8 cellular contexts compared by ENCODE assay signal in genomic region chr2:112137516-112138142, GRCh38.
DNase-seq lines count a peak whose midpoint lies in the region; ATAC-seq and TF ChIP-seq lines count a peak whose summit lies in the region.

No MANE protein-coding gene starts in this region.

- H3K9ac ChIP-seq in adipocyte (ENCODE audit: low read length), result peak overlapping the region; percentile 9

- peaks cover 41% of the 10 kb centered on the region for H3K27me3 Mint-ChIP-seq in stimulated activated naive CD8-positive, alpha-beta T cell treated with anti-CD3 and anti-CD28 coated beads, Interleukin-15, amount 100 ng/mL, for 72 hours

- H3K27me3 ChIP-seq in adipocyte (replicated peaks; ENCODE audit: control insufficient read depth, insufficient read depth, low read length), result no peaks in the 10 kb centered on the region

- H3K4me3 ChIP-seq in AG10803 (ENCODE audit: low read length) (peak overlapping the region; percentile 69), adipocyte (ENCODE audit: low read length) (peak overlapping the region; percentile 80)

- H3K9me3 Mint-ChIP-seq in stimulated activated naive CD8-positive, alpha-beta T cell treated with anti-CD3 and anti-CD28 coated beads, Interleukin-15, amount 100 ng/mL, for 72 hours, result peaks cover 3 to 4% of the 10 kb centered on the region in 2 donors

- no peak for TF ChIP-seq CTCF in AG10803 (conservative IDR thresholded peaks at IDR 0.05; ENCODE audit: low read length)

- peak overlapping the region in 1 of 2 donors; percentile 85 for H3K27ac Mint-ChIP-seq in stimulated activated naive CD8-positive, alpha-beta T cell treated with anti-CD3 and anti-CD28 coated beads, Interleukin-15, amount 100 ng/mL, for 72 hours

- ATAC-seq in stimulated activated naive CD8-positive, alpha-beta T cell treated with anti-CD3 and anti-CD28 coated beads, Interleukin-15, amount 100 ng/mL, for 72 hours, result peak; percentile 68
- ATAC-seq in GM18867 (IDR thresholded peaks at IDR 0.05; ENCODE audit: unreplicated experiment), result no peak
- no peak for ATAC-seq in HG02571 (IDR thresholded peaks at IDR 0.05; ENCODE audit: unreplicated experiment)

- no peaks in the 10 kb centered on the region for H3K36me3 ChIP-seq in adipocyte (ENCODE audit: control insufficient read depth, insufficient read depth, low read length, severe bottlenecking)

- DNase-seq in AG10803 (ENCODE audit: low read depth) (peak; percentile 39), HPDE6-E6E7 (ENCODE audit: extremely low spot score) (peak; percentile 61), adipocyte (ENCODE audit: low read depth) (peak; percentile 43), iris pigment epithelial cell (ENCODE audit: low read depth) (peak; percentile 27), NCI-H2081 (lab: John Stamatoyannopoulos, UW) (no peak)
- DNase-seq in stimulated activated naive CD8-positive, alpha-beta T cell treated with anti-CD3 and anti-CD28 coated beads, Interleukin-15, amount 100 ng/mL, for 72 hours, result no peak

- H3K4me1 Mint-ChIP-seq in stimulated activated naive CD8-positive, alpha-beta T cell treated with anti-CD3 and anti-CD28 coated beads, Interleukin-15, amount 100 ng/mL, for 72 hours, result peaks cover 11% of the 10 kb centered on the region

- peak overlapping the region; percentile 61 to 66 for H3K4me3 Mint-ChIP-seq in stimulated activated naive CD8-positive, alpha-beta T cell treated with anti-CD3 and anti-CD28 coated beads, Interleukin-15, amount 100 ng/mL, for 72 hours

- H3K4me1 ChIP-seq in adipocyte (ENCODE audit: control insufficient read depth, insufficient read depth, low read length), result peaks cover 2% of the 10 kb centered on the region

- H3K9me3 ChIP-seq in adipocyte (ENCODE audit: control insufficient read depth, low read length), result no peaks in the 10 kb centered on the region

Comparison
In these comparisons a context has a peak if more than half of its experiments do, and no peak if none do; other contexts are left out.
1. DNase-seq: peak in AG10803 (single experiment), HPDE6-E6E7 (single experiment), adipocyte (single experiment) and iris pigment epithelial cell (single experiment); none in stimulated activated naive CD8-positive, alpha-beta T cell treated with anti-CD3 and anti-CD28 coated beads, Interleukin-15, amount 100 ng/mL, for 72 hours (0 of 2) and NCI-H2081 (0 of 2).